ENCODE assay signal across 12 cellular contexts in the genomic region with DNA sequence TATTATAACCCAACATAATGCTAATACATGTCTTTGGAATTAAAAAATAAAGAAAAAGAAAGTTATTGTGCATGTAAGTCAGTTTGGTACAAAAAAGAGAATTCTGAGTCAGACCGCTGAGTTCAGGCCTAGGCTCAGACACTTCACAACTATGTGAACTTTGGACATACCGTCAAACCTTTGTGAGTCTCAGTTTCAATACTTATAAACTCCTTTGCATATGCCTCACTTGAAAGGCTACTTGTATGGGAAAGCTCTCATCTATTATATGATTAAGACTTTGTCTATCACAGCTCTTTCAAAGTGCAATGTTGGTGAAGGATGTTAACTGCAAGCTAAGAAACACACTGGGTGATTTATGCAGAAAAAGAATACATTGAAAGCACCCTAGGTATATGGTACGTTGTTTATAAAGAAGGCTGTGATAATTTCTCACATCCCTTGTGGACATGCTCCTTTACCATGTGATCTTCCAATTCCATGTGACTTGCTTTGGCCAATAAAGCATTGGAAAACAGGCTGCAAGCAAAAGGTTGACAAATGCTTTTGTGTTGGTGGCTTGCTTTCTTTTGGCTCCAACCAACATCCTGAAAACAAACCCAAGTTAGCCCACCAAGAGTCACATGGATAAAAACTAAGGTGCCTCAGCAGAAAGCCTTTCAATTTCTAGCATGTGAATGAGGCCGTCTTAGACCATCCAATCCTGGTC. TPM values are rescaled to one million over a fixed set of nuclear protein-coding genes. Genes with fewer than 3 reads are reported as not detected.
DNase-seq lines count a peak whose midpoint lies in the region; ATAC-seq and TF ChIP-seq lines count a peak whose summit lies in the region.
"Had no signal": no experiment of that assay in that cellular context is flagged by ENCODE, and none has a peak within 500 bp of the region (broad histone marks: within the 10 kb centered on the region; RNA-seq: fewer than 3 reads in every experiment).

No MANE protein-coding gene starts in this region.

- no peaks in the 10 kb centered on the region for H3K27me3 ChIP-seq in hepatocyte
- H3K27me3 ChIP-seq in testis: no peaks in the 10 kb centered on the region
- H3K27me3 ChIP-seq: tibial nerve had no signal

- no peaks in the 10 kb centered on the region for H3K36me3 ChIP-seq in hepatocyte (replicated peaks; ENCODE audit: insufficient read depth, low read depth)
- no peaks in the 10 kb centered on the region for H3K36me3 ChIP-seq in testis (ENCODE audit: low read depth, missing control alignments)

- H3K9me3 ChIP-seq in hepatocyte (ENCODE audit: low read depth): no peaks in the 10 kb centered on the region
- H3K9me3 ChIP-seq in testis: no peaks in the 10 kb centered on the region
- H3K9me3 ChIP-seq: tibial nerve had no signal

- no peak for TF ChIP-seq POLR2A in testis (IDR thresholded peaks at IDR 0.05)

- H3K27ac ChIP-seq in hepatocyte (peak overlapping the region; percentile 61), testis (no peak overlapping the region)
- H3K27ac ChIP-seq: epithelial cell of prostate, RWPE1, tibial nerve had no signal

- no peak overlapping the region for H2AFZ ChIP-seq in hepatocyte

- H3K79me2 ChIP-seq in hepatocyte: no peaks in the 10 kb centered on the region

- ATAC-seq in GM18520 (IDR thresholded peaks at IDR 0.05; ENCODE audit: unreplicated experiment) (peak; percentile 98), HG02981 (IDR thresholded peaks at IDR 0.05; ENCODE audit: unreplicated experiment) (peak; percentile 65), omental fat pad (ENCODE audit: low FRiP score) (no peak)

- DNase-seq in GM20000 (ENCODE audit: low spot score) (peak; percentile 54), hepatocyte (ENCODE audit: low spot score) (peak; percentile 21), testis (no peak), COLO668 (lab: John Stamatoyannopoulos, UW; ENCODE audit: unreplicated experiment) (no peak), omental fat pad (ENCODE audit: low spot score) (no peak), NCI-H2196 treated with DMSO at 0.1 percent for 48 hours (lab: John Stamatoyannopoulos, UW; ENCODE audit: unreplicated experiment) (no peak)
- DNase-seq: CD4-positive, alpha-beta memory T cell had no signal

- H3K4me3 ChIP-seq in hepatocyte (no peak overlapping the region), testis (no peak overlapping the region)
- H3K4me3 ChIP-seq: tibial nerve had no signal

- H3K4me1 ChIP-seq in hepatocyte (ENCODE audit: insufficient read depth) (no peaks in the 10 kb centered on the region), testis (no peaks in the 10 kb centered on the region)
- H3K4me1 ChIP-seq: tibial nerve had no signal

- H3K4me2 ChIP-seq in hepatocyte: peak overlapping the region; percentile 4

- H4K20me1 ChIP-seq in hepatocyte (ENCODE audit: insufficient read depth, poor library complexity, severe bottlenecking): no peaks in the 10 kb centered on the region

- H3K9me2 ChIP-seq in hepatocyte (replicated peaks; ENCODE audit: insufficient read depth): no peaks in the 10 kb centered on the region

- intact Hi-C loops in testis (cut with DNase I; ENCODE audit: low total_unique reads): no loop called here

- TF ChIP-seq CTCF in GM20000 (IDR thresholded peaks at IDR 0.05; ENCODE audit: extremely low read depth, missing control alignments) (no peak), hepatocyte (IDR thresholded peaks at IDR 0.05; ENCODE audit: poor library complexity) (no peak), testis (IDR thresholded peaks at IDR 0.05) (no peak), omental fat pad (IDR thresholded peaks at IDR 0.05) (no peak)

- WGBS in hepatocyte (ENCODE audit: low lambda C conversion rate, missing lambda C conversion rate): 82% methylated on average over 4 of the region's 4 CpGs
- WGBS in testis, 2 donors: 92 to 95% methylated on average over 4 of the region's 4 CpGs

RNA-seq across cellular contexts. Expression of a gene that starts 49.6 kb away (rescaled TPM):
- total RNA-seq in hepatocyte (15.5 and 18.4 TPM in 2 replicates), testis (10 to 100 TPM; 29.9 to 35.6 TPM), omental fat pad (10 to 100 TPM in 2 of 4 donors, 1 to 10 TPM in 2; 6.7 to 11.0 (median 9.5) TPM)
- polyA plus RNA-seq in hepatocyte (11.8 and 14.6 TPM in 2 replicates), testis (ENCODE audit: insufficient read depth, low read depth, low replicate concordance) (51.1 TPM)

RNA-seq across cellular contexts. Expression of a gene that starts 49.8 kb away (rescaled TPM):
- total RNA-seq in hepatocyte (5.7 and 6.7 TPM in 2 replicates), testis (10 to 100 TPM; 25.3 to 25.4 TPM), omental fat pad (1 to 10 TPM in 1 of 4 donors, under 1 TPM in 3; 0.60 to 1.4 (median 0.77) TPM)
- polyA plus RNA-seq in hepatocyte (1.2 and 3.1 TPM in 2 replicates), testis (ENCODE audit: insufficient read depth, low read depth, low replicate concordance) (45.1 TPM)

Comparison
In these comparisons a context has a peak if more than half of its experiments do, and no peak if none do; other contexts are left out.
1. DNase-seq: peak in GM20000 (single experiment) and hepatocyte (single experiment); none in testis (single experiment), COLO668 (single experiment), omental fat pad (single experiment) and NCI-H2196 treated with DMSO at 0.1 percent for 48 hours (single experiment).